26 cellular contexts compared by ENCODE assay signal in the genomic region with DNA sequence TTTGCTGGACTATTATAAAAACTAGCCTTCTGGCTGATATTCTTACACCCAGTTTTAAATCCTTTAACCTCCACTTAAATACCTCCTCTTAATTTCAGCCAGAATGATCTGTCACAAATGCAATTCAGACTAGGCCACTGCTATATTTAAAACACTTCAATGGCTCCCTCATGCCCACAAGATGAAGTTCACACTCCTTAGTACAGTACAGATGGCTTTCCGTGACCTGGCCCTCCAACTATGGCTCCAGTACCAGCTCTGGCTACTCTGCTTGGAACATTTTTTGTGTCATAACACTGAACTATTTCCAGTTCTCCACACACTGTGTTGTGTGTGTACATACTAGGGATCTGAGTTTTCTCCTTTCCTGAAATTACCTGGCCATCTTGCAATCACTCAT.
DNase-seq lines count a peak whose midpoint lies in the region; ATAC-seq and TF ChIP-seq lines count a peak whose summit lies in the region.
"Had no signal": no experiment of that assay in that cellular context is flagged by ENCODE, and none has a peak within 500 bp of the region (broad histone marks: within the 10 kb centered on the region; RNA-seq: fewer than 3 reads in every experiment).

No MANE protein-coding gene starts in this region.

- no peak for DNase-seq in right cardiac atrium
- no peak for DNase-seq in sciatic nerve (ENCODE audit: low spot score)
- no peak for DNase-seq in activated CD8-positive, alpha-beta memory T cell treated with anti-CD3 and anti-CD28 coated beads, Interleukin-2, amount 50 U/mL, for 4 hours
- no peak for DNase-seq in SW 1271 (lab: John Stamatoyannopoulos, UW)
- DNase-seq in kidney tubule cell (ENCODE audit: low spot score): no peak
- DNase-seq: activated CD4-positive, alpha-beta T cell treated with anti-CD3 and anti-CD28 coated beads for 1 hour; activated CD8-positive, alpha-beta memory T cell treated with anti-CD3 and anti-CD28 coated beads for 24 hours; activated naive CD4-positive, alpha-beta T cell; activated T-cell treated with anti-CD3 and anti-CD28 coated beads, Interleukin-2, amount 50 U/mL, for 4 hours; amniotic stem cell; CD8-positive, alpha-beta T cell; HCEC 1CT; mesendoderm; MG63; naive B cell; NCI-H1436 treated with DMSO at 0.1 percent for 48 hours; PC-3; SIG-M5; stimulated activated CD4-positive, alpha-beta T cell treated with anti-CD3 and anti-CD28 coated beads, Interleukin-1b, Interleukin-23, amount 100 ng/mL, for 48 hours; T-cell had no signal

- H3K9me3 ChIP-seq in right cardiac atrium (ENCODE audit: control insufficient read depth, low read length): no peaks in the 10 kb centered on the region
- H3K9me3 ChIP-seq: MG63 had no signal

- H3K4me3 Mint-ChIP-seq in brain: no peak overlapping the region
- H3K4me3 Mint-ChIP-seq: activated T-cell treated with anti-CD3 and anti-CD28 coated beads, Interleukin-2, amount 50 U/mL, for 4 hours; CD8-positive, alpha-beta T cell; central memory CD8-positive, alpha-beta T cell; naive B cell; stimulated activated effector memory CD8-positive, alpha-beta T cell treated with anti-CD3 and anti-CD28 coated beads, Interleukin-12 subunit alpha, Interleukin-12 subunit beta, amount 100 ng/mL, for 72 hours; T-cell had no signal

- H3K27me3 ChIP-seq in KMS-11 (ENCODE audit: insufficient read depth, low read depth): no peaks in the 10 kb centered on the region
- H3K27me3 ChIP-seq in right cardiac atrium (ENCODE audit: control insufficient read depth, insufficient read depth): no peaks in the 10 kb centered on the region
- H3K27me3 ChIP-seq: MG63 had no signal

- no peak overlapping the region for H3K9ac ChIP-seq in KMS-11
- H3K9ac ChIP-seq: parathyroid adenoma had no signal

- H3K36me3 ChIP-seq in KMS-11 (ENCODE audit: insufficient read depth): no peaks in the 10 kb centered on the region
- H3K36me3 ChIP-seq: MG63 had no signal

- peaks cover 4% of the 10 kb centered on the region for H3K36me3 Mint-ChIP-seq in brain
- H3K36me3 Mint-ChIP-seq: CD8-positive, alpha-beta T cell; naive B cell; stimulated activated effector memory CD8-positive, alpha-beta T cell treated with anti-CD3 and anti-CD28 coated beads, Interleukin-12 subunit alpha, Interleukin-12 subunit beta, amount 100 ng/mL, for 72 hours; T-cell had no signal

- H4K20me1 ChIP-seq in KMS-11 (ENCODE audit: insufficient read depth): no peaks in the 10 kb centered on the region

- intact Hi-C loops in right cardiac atrium (cut with DNase I) (no loop called here), sciatic nerve (cut with DNase I) (no loop called here)

- H3K4me1 ChIP-seq in KMS-11 (ENCODE audit: low read depth, poor library complexity, severe bottlenecking): peaks cover 24% of the 10 kb centered on the region
- H3K4me1 ChIP-seq in right cardiac atrium (ENCODE audit: control insufficient read depth, insufficient read depth, low read length): no peaks in the 10 kb centered on the region
- H3K4me1 ChIP-seq: parathyroid adenoma had no signal

- TF ChIP-seq CTCF in KMS-11 (conservative IDR thresholded peaks at IDR 0.05; ENCODE audit: low read depth, low read length) (no peak), brain (conservative IDR thresholded peaks at IDR 0.05) (no peak)

- H3K27ac ChIP-seq in KMS-11 (no peak overlapping the region; the same call in 1 of the 2 replicates), right cardiac atrium (ENCODE audit: low read length) (no peak overlapping the region)
- H3K27ac ChIP-seq: parathyroid adenoma had no signal

- no peaks in the 10 kb centered on the region for H3K79me2 ChIP-seq in KMS-11 (ENCODE audit: insufficient read depth, low read depth)
- H3K79me2 ChIP-seq: parathyroid adenoma had no signal

- H3K4me2 ChIP-seq in KMS-11: peak overlapping the region; percentile 55; the same call in 1 of the 2 replicates

- ATAC-seq in right cardiac atrium (peak; percentile 65 to 68), sciatic nerve (peak; percentile 12), HG02642 (IDR thresholded peaks at IDR 0.05; ENCODE audit: poor library complexity, unreplicated experiment) (no peak)
- ATAC-seq: activated T-cell treated with anti-CD3 and anti-CD28 coated beads, Interleukin-2, amount 50 U/mL, for 4 hours; CD8-positive, alpha-beta T cell; PC-3; stimulated activated effector memory CD8-positive, alpha-beta T cell treated with anti-CD3 and anti-CD28 coated beads, Interleukin-12 subunit alpha, Interleukin-12 subunit beta, amount 100 ng/mL, for 72 hours; T-cell had no signal

- peak overlapping the region in 3 of 5 experiments; percentile 60 to 85 (median 64) for H3K27ac Mint-ChIP-seq in brain
- H3K27ac Mint-ChIP-seq: CD8-positive, alpha-beta T cell; naive B cell; stimulated activated effector memory CD8-positive, alpha-beta T cell treated with anti-CD3 and anti-CD28 coated beads, Interleukin-12 subunit alpha, Interleukin-12 subunit beta, amount 100 ng/mL, for 72 hours; T-cell had no signal

- peaks cover 23% of the 10 kb centered on the region for H3K4me1 Mint-ChIP-seq in brain
- H3K4me1 Mint-ChIP-seq: central memory CD8-positive, alpha-beta T cell; naive B cell; stimulated activated effector memory CD8-positive, alpha-beta T cell treated with anti-CD3 and anti-CD28 coated beads, Interleukin-12 subunit alpha, Interleukin-12 subunit beta, amount 100 ng/mL, for 72 hours had no signal

- 74% methylated on average over 1 of the region's 1 CpG for WGBS in right cardiac atrium

- H2AFZ ChIP-seq in KMS-11 (ENCODE audit: low read depth): peak overlapping the region; percentile 67; the same call in 1 of the 2 replicates
- H2AFZ ChIP-seq: parathyroid adenoma had no signal

- no peaks in the 10 kb centered on the region for H3K9me3 Mint-ChIP-seq in brain
- H3K9me3 Mint-ChIP-seq: activated T-cell treated with anti-CD3 and anti-CD28 coated beads, Interleukin-2, amount 50 U/mL, for 4 hours; CD8-positive, alpha-beta T cell had no signal

- no peaks in the 10 kb centered on the region for H3K27me3 Mint-ChIP-seq in brain
- H3K27me3 Mint-ChIP-seq: central memory CD8-positive, alpha-beta T cell; naive B cell had no signal

- no peak overlapping the region for H3K4me3 ChIP-seq in KMS-11 (IDR thresholded peaks at IDR 0.05; ENCODE audit: insufficient read depth, low read depth, low read length)
- H3K4me3 ChIP-seq in right cardiac atrium (ENCODE audit: low read length): no peak overlapping the region
- H3K4me3 ChIP-seq: MG63 had no signal
